In genomic region chr10:2610946-2611345, GRCh38 we compare ENCODE assay signal across 31 cellular contexts.
DNase-seq lines count a peak whose midpoint lies in the region; ATAC-seq and TF ChIP-seq lines count a peak whose summit lies in the region.
"Had no signal": no experiment of that assay in that cellular context is flagged by ENCODE, and none has a peak within 500 bp of the region (broad histone marks: within the 10 kb centered on the region; RNA-seq: fewer than 3 reads in every experiment).

No MANE protein-coding gene starts in this region.

- WGBS in endodermal cell (ENCODE audit: insufficient coverage in 1 of 2, insufficient read length in 1 of 2), 2 experiments, result 72 to 82% methylated on average over 5 of the region's 5 CpGs

- no peak overlapping the region for H3K4me2 ChIP-seq in GM23338

- TF ChIP-seq CTCF in GM23338 (conservative IDR thresholded peaks at IDR 0.05; ENCODE audit: low read depth in 2 of 2) (no peak), endodermal cell (conservative IDR thresholded peaks at IDR 0.05) (no peak)

- H3K27ac ChIP-seq in GM23338 (ENCODE audit: low read depth), result no peak overlapping the region
- no peak overlapping the region for H3K27ac ChIP-seq in endodermal cell (ENCODE audit: low read depth, low read length)
- H3K27ac ChIP-seq: heart right ventricle, RWPE1, spleen, transverse colon had no signal

- H3K36me3 ChIP-seq in GM23338 (ENCODE audit: insufficient read depth), result no peaks in the 10 kb centered on the region
- H3K36me3 ChIP-seq in endodermal cell (ENCODE audit: control insufficient read depth, insufficient read depth, low read length), result no peaks in the 10 kb centered on the region
- H3K36me3 ChIP-seq: heart right ventricle, spleen, transverse colon had no signal

- H3K27ac Mint-ChIP-seq in GM23338, result no peak overlapping the region
- H3K27ac Mint-ChIP-seq in endodermal cell, result no peak overlapping the region
- H3K27ac Mint-ChIP-seq in activated T-cell treated with anti-CD3 and anti-CD28 coated beads, Interleukin-2, amount 50 U/mL, for 24 hours, result no peak overlapping the region
- H3K27ac Mint-ChIP-seq: activated CD8-positive, alpha-beta T cell treated with anti-CD3 and anti-CD28 coated beads for 36 hours; activated naive CD4-positive, alpha-beta T cell treated with anti-CD3 and anti-CD28 coated beads, Interleukin-2, amount 50 U/mL, for 72 hours; B cell; CD8-positive, alpha-beta memory T cell; nephron; T-helper 17 cell had no signal

- H4K20me1 ChIP-seq in GM23338 (replicated peaks; ENCODE audit: insufficient read depth), result no peaks in the 10 kb centered on the region

- no peaks in the 10 kb centered on the region for H3K36me3 Mint-ChIP-seq in GM23338 (ENCODE audit: low read depth)
- H3K36me3 Mint-ChIP-seq in endodermal cell (ENCODE audit: low read depth), result no peaks in the 10 kb centered on the region
- no peaks in the 10 kb centered on the region for H3K36me3 Mint-ChIP-seq in activated T-cell treated with anti-CD3 and anti-CD28 coated beads, Interleukin-2, amount 50 U/mL, for 24 hours (ENCODE audit: low read depth)
- H3K36me3 Mint-ChIP-seq: activated naive CD4-positive, alpha-beta T cell treated with anti-CD3 and anti-CD28 coated beads, Interleukin-2, amount 50 U/mL, for 72 hours; CD8-positive, alpha-beta memory T cell had no signal

- 0 out of 2 replicates have a peak, but pooled peaks cover under 1% of the 10 kb centered on the region for H3K9me2 ChIP-seq in GM23338 (ENCODE audit: insufficient read depth)

- no peaks in the 10 kb centered on the region for H3K9me3 ChIP-seq in endodermal cell (ENCODE audit: control insufficient read depth, low read length)
- H3K9me3 ChIP-seq: transverse colon had no signal

- DNase-seq in GM23338 (ENCODE audit: low spot score), result no peak
- peak; percentile 28 to 51 for DNase-seq in NCI-H187 (lab: John Stamatoyannopoulos, UW)
- DNase-seq in NCI-H748 treated with DMSO at 0.1 percent for 48 hours (lab: John Stamatoyannopoulos, UW), result peak; percentile 32
- peak; percentile 65 for DNase-seq in endodermal cell
- DNase-seq in activated T-cell treated with anti-CD3 and anti-CD28 coated beads, Interleukin-2, amount 50 U/mL, for 24 hours, result no peak
- DNase-seq in SW480 (ENCODE audit: low spot score), result no peak
- DNase-seq in left ventricle myocardium superior, result no peak
- DNase-seq: activated CD4-positive, alpha-beta T cell treated with anti-CD3 and anti-CD28 coated beads for 1 hour; activated CD8-positive, alpha-beta T cell treated with anti-CD3 and anti-CD28 coated beads for 36 hours; anterior cingulate cortex; CD8-positive, alpha-beta memory T cell; effector memory CD4-positive, alpha-beta T cell; erythroblast; GDM1; heart right ventricle; Karpas-422; kidney glomerular epithelial cell; NCI-H526 treated with DMSO at 0.1 percent for 48 hours; right cardiac atrium; spleen; stimulated activated CD4-positive, alpha-beta T cell treated with anti-CD3 and anti-CD28 coated beads, Interleukin-2, amount 100 ng/mL, for 48 hours; T-helper 17 cell; transverse colon had no signal

- H3K9ac ChIP-seq in endodermal cell (ENCODE audit: extremely low read depth, low read length, poor library complexity, severe bottlenecking), result no peak overlapping the region

- peaks cover 9% of the 10 kb centered on the region; the same call in 1 of the 3 replicates for H3K9me3 Mint-ChIP-seq in GM23338
- H3K9me3 Mint-ChIP-seq in endodermal cell, result peaks cover 11% of the 10 kb centered on the region
- H3K9me3 Mint-ChIP-seq in activated T-cell treated with anti-CD3 and anti-CD28 coated beads, Interleukin-2, amount 50 U/mL, for 24 hours, result peaks cover 7% of the 10 kb centered on the region
- H3K9me3 Mint-ChIP-seq: activated CD8-positive, alpha-beta T cell treated with anti-CD3 and anti-CD28 coated beads for 36 hours had no signal

- no peak overlapping the region for H3K4me3 ChIP-seq in GM23338
- H3K4me3 ChIP-seq in endodermal cell (ENCODE audit: low read length), result no peak overlapping the region
- H3K4me3 ChIP-seq: heart right ventricle, lung, spleen, transverse colon had no signal

- no peaks in the 10 kb centered on the region for H3F3A ChIP-seq in GM23338 (replicated peaks; ENCODE audit: low read depth)

- H3K4me1 Mint-ChIP-seq in GM23338, result peaks cover 9% of the 10 kb centered on the region; the same call in 2 of the 3 replicates
- peaks cover 23% of the 10 kb centered on the region for H3K4me1 Mint-ChIP-seq in endodermal cell
- no peaks in the 10 kb centered on the region for H3K4me1 Mint-ChIP-seq in activated T-cell treated with anti-CD3 and anti-CD28 coated beads, Interleukin-2, amount 50 U/mL, for 24 hours (ENCODE audit: low read depth)
- H3K4me1 Mint-ChIP-seq: B cell; CD8-positive, alpha-beta memory T cell; T-helper 17 cell had no signal

- no peak overlapping the region for H3K4me3 Mint-ChIP-seq in GM23338
- H3K4me3 Mint-ChIP-seq in endodermal cell, result no peak overlapping the region
- H3K4me3 Mint-ChIP-seq in activated T-cell treated with anti-CD3 and anti-CD28 coated beads, Interleukin-2, amount 50 U/mL, for 24 hours, result no peak overlapping the region
- H3K4me3 Mint-ChIP-seq: activated CD8-positive, alpha-beta T cell treated with anti-CD3 and anti-CD28 coated beads for 36 hours; B cell; CD8-positive, alpha-beta memory T cell; nephron; T-helper 17 cell had no signal

- intact Hi-C loops in left ventricle myocardium superior (cut with micrococcal nuclease), result no loop called here

- H3K4me1 ChIP-seq in GM23338 (ENCODE audit: insufficient read depth) (no peaks in the 10 kb centered on the region; the same call in 1 of the 2 replicates), endodermal cell (ENCODE audit: control insufficient read depth, insufficient read depth, low read length) (peaks cover 3% of the 10 kb centered on the region)
- H3K4me1 ChIP-seq: heart right ventricle, spleen, transverse colon had no signal

- ATAC-seq in GM23338 (no peak), HG03342 (IDR thresholded peaks at IDR 0.05; ENCODE audit: unreplicated experiment) (no peak), left ventricle myocardium superior (no peak)
- ATAC-seq: activated CD8-positive, alpha-beta T cell treated with anti-CD3 and anti-CD28 coated beads for 36 hours; activated naive CD4-positive, alpha-beta T cell treated with anti-CD3 and anti-CD28 coated beads, Interleukin-2, amount 50 U/mL, for 72 hours; HCT116; heart right ventricle; HepG2; right cardiac atrium; T-helper 17 cell had no signal

- H3K27me3 ChIP-seq in GM23338 (ENCODE audit: insufficient read depth) (no peaks in the 10 kb centered on the region), endodermal cell (ENCODE audit: control insufficient read depth, insufficient read depth, low read length, poor library complexity, severe bottlenecking) (no peaks in the 10 kb centered on the region)
- H3K27me3 ChIP-seq: transverse colon had no signal

- peak overlapping the region; percentile 95 for H2AFZ ChIP-seq in GM23338

- no peaks in the 10 kb centered on the region for H3K79me2 ChIP-seq in GM23338 (replicated peaks; ENCODE audit: insufficient read depth)

- H3K27me3 Mint-ChIP-seq in GM23338 (ENCODE audit: insufficient read depth, low read depth, poor library complexity) (peaks cover 2% of the 10 kb centered on the region), endodermal cell (ENCODE audit: insufficient read depth) (no peaks in the 10 kb centered on the region)
- H3K27me3 Mint-ChIP-seq in activated T-cell treated with anti-CD3 and anti-CD28 coated beads, Interleukin-2, amount 50 U/mL, for 24 hours, result no peaks in the 10 kb centered on the region
- H3K27me3 Mint-ChIP-seq: activated CD8-positive, alpha-beta T cell treated with anti-CD3 and anti-CD28 coated beads for 36 hours; B cell; CD8-positive, alpha-beta memory T cell; T-helper 17 cell had no signal

Comparison
In these comparisons a context has a peak if more than half of its experiments do, and no peak if none do; other contexts are left out.
1. DNase-seq: peak in NCI-H187 (2 of 2), NCI-H748 treated with DMSO at 0.1 percent for 48 hours (single experiment) and endodermal cell (single experiment); none in GM23338 (single experiment), activated T-cell treated with anti-CD3 and anti-CD28 coated beads, Interleukin-2, amount 50 U/mL, for 24 hours (single experiment), SW480 (single experiment) and left ventricle myocardium superior (single experiment).